ENCODE assay signal across 8 cellular contexts in genomic region chr4:147590249-147590920, GRCh38. TPM values are rescaled to one million over a fixed set of nuclear protein-coding genes. Genes with fewer than 3 reads are reported as not detected.
A peak's percentile ranks its signal among the peaks of the same experiment; 100 is the strongest.
DNase-seq lines count a peak whose midpoint lies in the region; ATAC-seq, FAIRE-seq and TF ChIP-seq lines count a peak whose summit lies in the region.

No MANE protein-coding gene starts in this region.

- no peak overlapping the region for H3K9ac ChIP-seq in K562 (ENCODE audit: insufficient read depth in 1 of 2, low read depth in 2 of 2, low read length in 2 of 2)

- POLR2A ChIA-PET in K562 (lab: Yijun Ruan, JAX) = interaction anchor here (1.0 kb wide), 1 partner anchor 11 kb away, joined by 3 read pairs; no protein-coding TSS in a partner anchor

- TF ChIP-seq RAD21 in K562 (CRISPR knock-in tag; conservative IDR thresholded peaks at IDR 0.05 in 1 of 2, IDR thresholded peaks at IDR 0.05 in 1 of 2) = peak; percentile 74 to 83

- ATAC-seq in GM18511 (IDR thresholded peaks at IDR 0.05; ENCODE audit: unreplicated experiment) (peak; percentile 50), K562 (peak; percentile 87), GM21576 (IDR thresholded peaks at IDR 0.05; ENCODE audit: unreplicated experiment) (no peak)

- no peaks in the 10 kb centered on the region for H3K9me1 ChIP-seq in K562 (ENCODE audit: control insufficient read depth, insufficient read depth, low read length)

- WGBS in K562 (ENCODE audit: insufficient coverage, low coverage, missing lambda C conversion rate) = 17% methylated on average over 12 of the region's 12 CpGs

- no peak overlapping the region for H3K4me2 ChIP-seq in K562 (ENCODE audit: insufficient read depth, low read length)

- no peak overlapping the region for H2AFZ ChIP-seq in K562 (ENCODE audit: low read depth, low read length)

- CTCF ChIA-PET in K562 (lab: Yijun Ruan, JAX; ENCODE audit: low intra/inter-chr PET ratio) = interaction anchor here (1.0 to 1.4 kb wide), 4 partner anchors 71 to 572 kb away, joined by 3 to 4 read pairs (median 4); no protein-coding TSS in a partner anchor

- TF ChIP-seq CTCF in AG09319 (IDR thresholded peaks at IDR 0.05; ENCODE audit: low read depth, low read length) = peak; percentile 80
- TF ChIP-seq CTCF in K562 (IDR thresholded peaks at IDR 0.05 in 2 of 3, conservative IDR thresholded peaks at IDR 0.05 in 1 of 3; ENCODE audit: insufficient read depth in 2 of 3, low read depth in 1 of 3, low read length in 3 of 3) = peak; percentile 63 to 80 (median 70)

- H3K4me1 ChIP-seq in K562 (replicated peaks in 1 of 2; ENCODE audit: control insufficient read depth in 2 of 2, insufficient read depth in 2 of 2, low read length in 2 of 2) = no peaks in the 10 kb centered on the region

- no peak for TF ChIP-seq EP300 in K562 (IDR thresholded peaks at IDR 0.05; ENCODE audit: low read length)

- H3K79me2 ChIP-seq in K562 (ENCODE audit: control insufficient read depth, insufficient read depth, low read length) = no peaks in the 10 kb centered on the region

- no peak for TF ChIP-seq POLR2A in K562 (conservative IDR thresholded peaks at IDR 0.05)

- H4K20me1 ChIP-seq in K562 (replicated peaks; ENCODE audit: control insufficient read depth, insufficient read depth, low read length) = no peaks in the 10 kb centered on the region

- H3K27me3 ChIP-seq in K562 (ENCODE audit: control insufficient read depth in 2 of 2, insufficient read depth in 2 of 2, low read length in 2 of 2) = no peaks in the 10 kb centered on the region

- no peak overlapping the region for H3K4me3 ChIP-seq in Jurkat, Clone E6-1 (ENCODE audit: low read length)
- no peak overlapping the region for H3K4me3 ChIP-seq in K562

- intact Hi-C loops in K562 (cut with micrococcal nuclease) = loop anchor here (1.0 to 2.0 kb wide), 4 partner anchors 72 to 571 kb away; no protein-coding TSS in a partner anchor

- H3K9me3 ChIP-seq in K562 (replicated peaks; ENCODE audit: control insufficient read depth, insufficient read depth, low read depth, low read length) = no peaks in the 10 kb centered on the region

- peak; percentile 82 for FAIRE-seq in K562 (lab: Jason Lieb, UNC)

- no peak overlapping the region for H3K27ac ChIP-seq in K562 (ENCODE audit: extremely low read depth, low read depth, low read length)

- in situ Hi-C loops in K562 (cut with MboI) = loop anchor here (10.0 to 25.0 kb wide), 2 partner anchors 426 to 578 kb away; no protein-coding TSS in a partner anchor

- no TSS peak for BruUV-seq in K562 (replicated peaks; lab: Mats Ljungman, UMichigan)

- H3K36me3 ChIP-seq in K562 (ENCODE audit: control insufficient read depth, insufficient read depth, low read length) = no peaks in the 10 kb centered on the region

- DNase-seq in AG09319 (ENCODE audit: extremely low read depth, low read depth) = no peak
- DNase-seq in Jurkat, Clone E6-1 (ENCODE audit: low read depth, low spot score) = peak; percentile 51
- peak; percentile 55 for DNase-seq in SK-N-DZ (ENCODE audit: low spot score)
- DNase-seq in K562 (ENCODE audit: extremely low read depth in 1 of 4, low spot score in 3 of 4) = peak; percentile 43 to 61 (median 48)
- peak; percentile 65 for DNase-seq in iPS-NIHi7 (ENCODE audit: extremely low spot score)
- DNase-seq in stimulated activated CD4-positive, alpha-beta T cell treated with anti-CD3 and anti-CD28 coated beads, Interleukin-15, amount 100 ng/mL, for 24 hours = peak; percentile 56

TF ChIP-seq in K562, 482 proteins besides CTCF, POLR2A, EP300 and RAD21 (continues in another document):
- TF ChIP-seq NCOR1 (IDR thresholded peaks at IDR 0.05) (no peak), PTBP1 (IDR thresholded peaks at IDR 0.05; ENCODE audit: low read depth, low read length) (no peak), CC2D1A (IDR thresholded peaks at IDR 0.05) (0 out of 2 replicates have a peak, but pooled peaks have one; percentile 21), ASH1L (IDR thresholded peaks at IDR 0.05; ENCODE audit: borderline replicate concordance, low read depth, partially characterized antibody) (no peak), BRD4 (IDR thresholded peaks at IDR 0.05) (no peak), MAFF (IDR thresholded peaks at IDR 0.05; ENCODE audit: low read length) (no peak), SMC3 (conservative IDR thresholded peaks at IDR 0.05; ENCODE audit: insufficient read depth, low read depth, low read length) (peak; percentile 70), USF2 (CRISPR knock-in tag; IDR thresholded peaks at IDR 0.05) (no peak), ZNF584 (CRISPR knock-in tag; IDR thresholded peaks at IDR 0.05; ENCODE audit: low read depth) (no peak), MCM2 (IDR thresholded peaks at IDR 0.05; ENCODE audit: low read depth) (no peak), GATA2 (CRISPR knock-in tag; IDR thresholded peaks at IDR 0.05) (no peak), ZFP1 (CRISPR knock-in tag; IDR thresholded peaks at IDR 0.05) (no peak), ARID2 (IDR thresholded peaks at IDR 0.05) (no peak), GTF3C2 (IDR thresholded peaks at IDR 0.05; ENCODE audit: borderline replicate concordance, extremely low read depth, insufficient read length) (no peak)

RNA-seq across cellular contexts. Expression of gene TMEM184C, which starts 26.8 kb away (rescaled TPM):
- 12.6 TPM for polyA plus RNA-seq in Jurkat, Clone E6-1 (2012; ENCODE audit: insufficient read depth, insufficient read length)
- 16.7 and 19.6 TPM in 2 replicates for polyA plus RNA-seq in SK-N-DZ (2014; cell fraction: cytosol; rRNA removed)
- 7.6 and 12.6 TPM in 2 replicates for polyA plus RNA-seq in SK-N-DZ (2014; cell fraction: nucleus; rRNA removed)
- 23.6 and 25.2 TPM in 2 replicates for total RNA-seq in K562 (2011; cell fraction: chromatin; rRNA removed; ENCODE audit: low replicate concordance)
- total RNA-seq in K562 (2011; cell fraction: nucleolus; rRNA removed) = 14.2 and 16.7 TPM in 2 replicates
- 21.8 and 26.3 TPM in 2 replicates for total RNA-seq in K562 (2011; cell fraction: nucleoplasm; rRNA removed)
- total RNA-seq in K562 (2014; rRNA removed) (11.8 and 14.2 TPM in 2 replicates), K562 (2014; rRNA removed; fragmentation: Illumina TruSeq; extraction: Trizol) (19.7 and 20.1 TPM in 2 replicates), K562 (2015; rRNA removed; fragmentation: Illumina TruSeq; extraction: Trizol) (19.8 and 20.6 TPM in 2 replicates), K562 (2021) (18.2 and 20.9 TPM in 2 replicates)
- polyA plus RNA-seq in K562 (2011; rRNA removed) (18.6 and 20.2 TPM in 2 replicates), K562 (2014; fragmentation: Illumina TruSeq; extraction: Trizol) (20.3 and 24.2 TPM in 2 replicates), K562 (2014; fragmentation: Nextera tagmentation; extraction: Ambion mirVana) (1 to 10 TPM; 3.9 to 4.8 TPM), K562 (2014; rRNA removed) (8.0 and 10.5 TPM in 2 replicates)
- polyA plus RNA-seq in K562 (2011; cell fraction: cytosol; rRNA removed) = 4.1 and 6.2 TPM in 2 replicates
- polyA plus RNA-seq in K562 (2011; cell fraction: nucleus; rRNA removed) = 6.3 and 8.0 TPM in 2 replicates
- polyA plus RNA-seq in K562 (2012) = 13.6 and 13.9 TPM in 2 replicates
- 17.4 and 28.0 TPM in 2 replicates for polyA minus RNA-seq in K562 (2011; rRNA and poly(A)+ RNA removed)
- polyA minus RNA-seq in K562 (2011; cell fraction: cytosol; rRNA and poly(A)+ RNA removed) = 11.4 and 15.8 TPM in 2 replicates
- 7.5 and 14.6 TPM in 2 replicates for polyA minus RNA-seq in K562 (2011; cell fraction: nucleus; rRNA and poly(A)+ RNA removed)
